Comparison of ENCODE assay signal across 23 cellular contexts in the genomic region with DNA sequence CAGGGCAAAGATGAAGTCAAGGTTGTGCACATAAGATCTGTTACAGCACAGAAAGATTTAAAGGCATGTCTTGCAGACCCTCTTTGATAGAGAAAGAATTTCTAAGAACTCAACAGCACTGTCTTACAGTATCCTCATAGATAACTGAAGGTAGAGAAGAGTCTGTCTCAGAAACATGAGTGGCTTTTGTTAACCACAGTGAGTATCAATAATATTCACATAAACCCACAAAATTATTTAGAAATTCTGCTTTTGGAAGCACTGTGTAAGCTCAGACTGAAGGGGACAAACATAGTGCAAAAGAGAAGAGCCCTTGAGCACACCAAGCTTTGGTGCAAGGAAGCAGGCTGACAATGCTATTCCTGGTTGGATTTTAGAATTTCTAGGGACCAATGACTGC.
"Had no signal": no experiment of that assay in that cellular context is flagged by ENCODE, and none has a peak within 500 bp of the region (broad histone marks: within the 10 kb centered on the region; RNA-seq: fewer than 3 reads in every experiment).

No MANE protein-coding gene starts in this region.

- H3K4me1 ChIP-seq: SJCRH30 had no signal

- ATAC-seq: HepG2, Right ventricle myocardium inferior, SK-N-SH treated with all-trans-retinoic acid at 6 μM for 48 hours had no signal

- FAIRE-seq: HepG2 had no signal

- H3K27me3 ChIP-seq: Peyer's patch, SJCRH30 had no signal

- DNase-seq: IMR-90, Kasumi-1, KG1, MM.1S, NCI-H1092 treated with DMSO at 0.1 percent for 48 hours, NCI-H1436, NCI-H187, NCI-H2029, NCI-H2081 treated with DMSO at 0.1 percent for 48 hours, NCI-H2171, NCI-H226, NCI-H446, NCI-H510A, NCI-H524 treated with DMSO at 0.1 percent for 48 hours, NCI-H69, NCI-H774, PC-9, Peyer's patch, SHP77 treated with DMSO at 0.1 percent for 48 hours, SJCRH30 had no signal

- H3K27ac ChIP-seq: PC-9, Peyer's patch, SJCRH30 had no signal

- H3K4me2 ChIP-seq: PC-9 had no signal

- H3K4me3 ChIP-seq: PC-9, Peyer's patch, SJCRH30 had no signal

- H3K9me3 ChIP-seq: Peyer's patch, SJCRH30 had no signal

- H3K36me3 ChIP-seq: Peyer's patch, SJCRH30 had no signal

- H2AFZ ChIP-seq: PC-9 had no signal
